Comparison of ENCODE assay signal across 18 cellular contexts in genomic region chr5:56825222-56825824, GRCh38. TPM values are rescaled to one million over a fixed set of nuclear protein-coding genes. Genes with fewer than 3 reads are reported as not detected.
DNase-seq lines count a peak whose midpoint lies in the region; ATAC-seq lines count a peak whose summit lies in the region.
"Had no signal": no experiment of that assay in that cellular context is flagged by ENCODE, and none has a peak within 500 bp of the region (broad histone marks: within the 10 kb centered on the region; RNA-seq: fewer than 3 reads in every experiment).

No MANE protein-coding gene starts in this region.

- H3K9me3 Mint-ChIP-seq in activated T-cell treated with anti-CD3 and anti-CD28 coated beads, Interleukin-2, amount 50 U/mL, for 24 hours, result no peaks in the 10 kb centered on the region
- H3K9me3 Mint-ChIP-seq in activated T-cell treated with anti-CD3 and anti-CD28 coated beads, Interleukin-2, amount 50 U/mL, for 72 hours, result no peaks in the 10 kb centered on the region
- H3K9me3 Mint-ChIP-seq in dendritic cell treated with granulocyte-macrophage colony-stimulating factor and Interleukin-4, amounts not matched to agents 40 ng/mL and 50 ng/mL, for 4 days, result no peaks in the 10 kb centered on the region
- H3K9me3 Mint-ChIP-seq in stimulated activated effector memory CD8-positive, alpha-beta T cell treated with anti-CD3 and anti-CD28 coated beads, Interleukin-12 subunit alpha, Interleukin-12 subunit beta, amount 100 ng/mL, for 72 hours, result no peaks in the 10 kb centered on the region
- H3K9me3 Mint-ChIP-seq: natural killer cell had no signal

- no peak for DNase-seq in activated T-cell treated with anti-CD3 and anti-CD28 coated beads, Interleukin-2, amount 50 U/mL, for 24 hours
- DNase-seq in activated T-cell treated with anti-CD3 and anti-CD28 coated beads, Interleukin-2, amount 50 U/mL, for 72 hours, result no peak
- DNase-seq in NCI-H146 (lab: John Stamatoyannopoulos, UW) (peak; percentile 34), hypothalamus (lab: John Stamatoyannopoulos, UW) (no peak)
- no peak for DNase-seq in stimulated activated effector memory CD8-positive, alpha-beta T cell treated with anti-CD3 and anti-CD28 coated beads, Interleukin-12 subunit alpha, Interleukin-12 subunit beta, amount 100 ng/mL, for 72 hours (ENCODE audit: low spot score in 2 of 2)
- no peak for DNase-seq in stimulated activated CD4-positive, alpha-beta T cell treated with anti-CD3 and anti-CD28 coated beads, Interleukin-4, amount 100 ng/mL, for 24 hours
- DNase-seq: ACHN; activated naive CD4-positive, alpha-beta T cell treated with anti-CD3 and anti-CD28 coated beads, Interleukin-2, amount 50 U/mL, for 16 hours; body of pancreas; natural killer cell; NCI-H2029; NCI-H510A treated with DMSO at 0.1 percent for 48 hours; psoas muscle; SJCRH30; transverse colon had no signal

- intact Hi-C loops in dendritic cell treated with granulocyte-macrophage colony-stimulating factor and Interleukin-4, amounts not matched to agents 40 ng/mL and 50 ng/mL, for 4 days (cut with micrococcal nuclease), result no loop called here

- H3K4me3 Mint-ChIP-seq in activated T-cell treated with anti-CD3 and anti-CD28 coated beads, Interleukin-2, amount 50 U/mL, for 24 hours, result no peak overlapping the region
- H3K4me3 Mint-ChIP-seq in activated T-cell treated with anti-CD3 and anti-CD28 coated beads, Interleukin-2, amount 50 U/mL, for 72 hours, result no peak overlapping the region
- H3K4me3 Mint-ChIP-seq in dendritic cell treated with granulocyte-macrophage colony-stimulating factor and Interleukin-4, amounts not matched to agents 40 ng/mL and 50 ng/mL, for 4 days, result no peak overlapping the region
- H3K4me3 Mint-ChIP-seq in stimulated activated effector memory CD8-positive, alpha-beta T cell treated with anti-CD3 and anti-CD28 coated beads, Interleukin-12 subunit alpha, Interleukin-12 subunit beta, amount 100 ng/mL, for 72 hours, result no peak overlapping the region
- H3K4me3 Mint-ChIP-seq: natural killer cell had no signal

- H3K27me3 Mint-ChIP-seq in activated T-cell treated with anti-CD3 and anti-CD28 coated beads, Interleukin-2, amount 50 U/mL, for 24 hours, result no peaks in the 10 kb centered on the region
- no peaks in the 10 kb centered on the region for H3K27me3 Mint-ChIP-seq in activated T-cell treated with anti-CD3 and anti-CD28 coated beads, Interleukin-2, amount 50 U/mL, for 72 hours (ENCODE audit: low read depth)
- no peaks in the 10 kb centered on the region for H3K27me3 Mint-ChIP-seq in dendritic cell treated with granulocyte-macrophage colony-stimulating factor and Interleukin-4, amounts not matched to agents 40 ng/mL and 50 ng/mL, for 4 days

- peaks cover 88% of the 10 kb centered on the region for H3K4me1 Mint-ChIP-seq in activated T-cell treated with anti-CD3 and anti-CD28 coated beads, Interleukin-2, amount 50 U/mL, for 24 hours (ENCODE audit: low read depth)
- H3K4me1 Mint-ChIP-seq in activated T-cell treated with anti-CD3 and anti-CD28 coated beads, Interleukin-2, amount 50 U/mL, for 72 hours (ENCODE audit: low read depth), result peaks cover 81% of the 10 kb centered on the region
- H3K4me1 Mint-ChIP-seq in dendritic cell treated with granulocyte-macrophage colony-stimulating factor and Interleukin-4, amounts not matched to agents 40 ng/mL and 50 ng/mL, for 4 days (ENCODE audit: low read depth), result peaks cover 86% of the 10 kb centered on the region
- peaks cover 74% of the 10 kb centered on the region for H3K4me1 Mint-ChIP-seq in stimulated activated effector memory CD8-positive, alpha-beta T cell treated with anti-CD3 and anti-CD28 coated beads, Interleukin-12 subunit alpha, Interleukin-12 subunit beta, amount 100 ng/mL, for 72 hours

- ATAC-seq in activated T-cell treated with anti-CD3 and anti-CD28 coated beads, Interleukin-2, amount 50 U/mL, for 72 hours (replicated peaks in 1 of 2), result no peak
- ATAC-seq in stimulated activated effector memory CD8-positive, alpha-beta T cell treated with anti-CD3 and anti-CD28 coated beads, Interleukin-12 subunit alpha, Interleukin-12 subunit beta, amount 100 ng/mL, for 72 hours, result peak; percentile 22
- ATAC-seq in GM21390 (IDR thresholded peaks at IDR 0.05; ENCODE audit: unreplicated experiment), result no peak
- ATAC-seq: body of pancreas, gastroesophageal sphincter, psoas muscle had no signal

- H3K27ac Mint-ChIP-seq in activated T-cell treated with anti-CD3 and anti-CD28 coated beads, Interleukin-2, amount 50 U/mL, for 24 hours, result peak overlapping the region; percentile 50
- H3K27ac Mint-ChIP-seq in activated T-cell treated with anti-CD3 and anti-CD28 coated beads, Interleukin-2, amount 50 U/mL, for 72 hours, result no peak overlapping the region
- H3K27ac Mint-ChIP-seq in dendritic cell treated with granulocyte-macrophage colony-stimulating factor and Interleukin-4, amounts not matched to agents 40 ng/mL and 50 ng/mL, for 4 days, result peak overlapping the region; percentile 4
- no peak overlapping the region for H3K27ac Mint-ChIP-seq in stimulated activated effector memory CD8-positive, alpha-beta T cell treated with anti-CD3 and anti-CD28 coated beads, Interleukin-12 subunit alpha, Interleukin-12 subunit beta, amount 100 ng/mL, for 72 hours

- H3K36me3 Mint-ChIP-seq in activated T-cell treated with anti-CD3 and anti-CD28 coated beads, Interleukin-2, amount 50 U/mL, for 24 hours (ENCODE audit: low read depth), result peaks cover 14% of the 10 kb centered on the region
- peaks cover 0 to 1% of the 10 kb centered on the region in 2 donors for H3K36me3 Mint-ChIP-seq in activated T-cell treated with anti-CD3 and anti-CD28 coated beads, Interleukin-2, amount 50 U/mL, for 72 hours (ENCODE audit: insufficient read depth in 2 of 2)
- H3K36me3 Mint-ChIP-seq in dendritic cell treated with granulocyte-macrophage colony-stimulating factor and Interleukin-4, amounts not matched to agents 40 ng/mL and 50 ng/mL, for 4 days (ENCODE audit: low read depth), result peaks cover 59% of the 10 kb centered on the region
- H3K36me3 Mint-ChIP-seq in stimulated activated effector memory CD8-positive, alpha-beta T cell treated with anti-CD3 and anti-CD28 coated beads, Interleukin-12 subunit alpha, Interleukin-12 subunit beta, amount 100 ng/mL, for 72 hours, result no peaks in the 10 kb centered on the region
- H3K36me3 Mint-ChIP-seq: natural killer cell had no signal

RNA-seq across cellular contexts. Expression of gene MAP3K1, which starts 10.0 kb away (rescaled TPM):
- total RNA-seq in activated T-cell treated with anti-CD3 and anti-CD28 coated beads, Interleukin-2, amount 50 U/mL, for 72 hours, result 10 to 100 TPM; 21.4 to 21.8 TPM

Comparison
In these comparisons a context has a peak if more than half of its experiments do, and no peak if none do; other contexts are left out.
1. H3K27ac Mint-ChIP-seq: peak in activated T-cell treated with anti-CD3 and anti-CD28 coated beads, Interleukin-2, amount 50 U/mL, for 24 hours (single experiment) and dendritic cell treated with granulocyte-macrophage colony-stimulating factor and Interleukin-4, amounts not matched to agents 40 ng/mL and 50 ng/mL, for 4 days (single experiment); none in activated T-cell treated with anti-CD3 and anti-CD28 coated beads, Interleukin-2, amount 50 U/mL, for 72 hours (single experiment) and stimulated activated effector memory CD8-positive, alpha-beta T cell treated with anti-CD3 and anti-CD28 coated beads, Interleukin-12 subunit alpha, Interleukin-12 subunit beta, amount 100 ng/mL, for 72 hours (single experiment).